In genomic region chr3:5017953-5018531, GRCh38 we compare ENCODE assay signal across 8 cellular contexts. TPM values are rescaled to one million over a fixed set of nuclear protein-coding genes. Genes with fewer than 3 reads are reported as not detected.
DNase-seq lines count a peak whose midpoint lies in the region; ATAC-seq and TF ChIP-seq lines count a peak whose summit lies in the region.

No MANE protein-coding gene starts in this region.

- no peak overlapping the region for H3K4me3 ChIP-seq in ascending aorta
- H3K4me3 ChIP-seq in thyroid gland (replicated peaks in 1 of 3), result no peak overlapping the region

- TF ChIP-seq CTCF in ascending aorta (IDR thresholded peaks at IDR 0.05) (no peak), thyroid gland (IDR thresholded peaks at IDR 0.05) (peak in 2 of 6 experiments; percentile 6 to 12)

- H3K36me3 ChIP-seq in ascending aorta (no peaks in the 10 kb centered on the region), thyroid gland (no peaks in the 10 kb centered on the region)

- H3K4me1 ChIP-seq in ascending aorta, result peaks cover 2 to 13% of the 10 kb centered on the region in 2 donors
- H3K4me1 ChIP-seq in thyroid gland, result peaks cover 8 to 12% of the 10 kb centered on the region in 2 donors

- no peaks in the 10 kb centered on the region for H3K9me3 ChIP-seq in ascending aorta
- no peaks in the 10 kb centered on the region for H3K9me3 ChIP-seq in thyroid gland

- intact Hi-C loops in ascending aorta (cut with DNase I), result no loop called here
- intact Hi-C loops in thyroid gland (cut with DNase I), result no loop called here

- TF ChIP-seq POLR2A in thyroid gland (IDR thresholded peaks at IDR 0.05), result no peak

- ATAC-seq in left lobe of liver (peak; percentile 52), GM19463 (IDR thresholded peaks at IDR 0.05; ENCODE audit: unreplicated experiment) (no peak)

- H3K27ac ChIP-seq in ascending aorta, result peak overlapping the region; percentile 78 to 81
- peak overlapping the region in 2 of 3 donors; percentile 51 to 69 for H3K27ac ChIP-seq in thyroid gland

- DNase-seq in NCI-H2227 (lab: John Stamatoyannopoulos, UW; ENCODE audit: unreplicated experiment) (peak; percentile 30), NCI-H2227 treated with DMSO at 0.1 percent for 48 hours (lab: John Stamatoyannopoulos, UW) (no peak), ascending aorta (ENCODE audit: low spot score in 2 of 2) (peak in 1 of 2 donors; percentile 82), left lobe of liver (ENCODE audit: low spot score) (no peak), thyroid gland (peak; percentile 64 to 73), HCEC 1CT (no peak), EL (no peak)

- no peaks in the 10 kb centered on the region for H3K27me3 ChIP-seq in ascending aorta
- H3K27me3 ChIP-seq in thyroid gland, result no peaks in the 10 kb centered on the region

- 37 to 54% methylated on average over 8 of the region's 8 CpGs for WGBS in thyroid gland, 2 donors

RNA-seq across cellular contexts. Expression of gene BHLHE40, which starts 38.8 kb away (rescaled TPM):
- total RNA-seq in ascending aorta, result 52.2 TPM
- 26.4 TPM for total RNA-seq in left lobe of liver
- total RNA-seq in thyroid gland, result 10 to 100 TPM; 13.1 to 28.5 (median 20.2) TPM

Comparison
In these comparisons a context has a peak if more than half of its experiments do, and no peak if none do; other contexts are left out.
1. DNase-seq: peak in NCI-H2227 (single experiment) and thyroid gland (2 of 2); none in NCI-H2227 treated with DMSO at 0.1 percent for 48 hours (single experiment), left lobe of liver (single experiment), HCEC 1CT (single experiment) and EL (single experiment).